ENCODE assay signal across 15 cellular contexts in the genomic region with DNA sequence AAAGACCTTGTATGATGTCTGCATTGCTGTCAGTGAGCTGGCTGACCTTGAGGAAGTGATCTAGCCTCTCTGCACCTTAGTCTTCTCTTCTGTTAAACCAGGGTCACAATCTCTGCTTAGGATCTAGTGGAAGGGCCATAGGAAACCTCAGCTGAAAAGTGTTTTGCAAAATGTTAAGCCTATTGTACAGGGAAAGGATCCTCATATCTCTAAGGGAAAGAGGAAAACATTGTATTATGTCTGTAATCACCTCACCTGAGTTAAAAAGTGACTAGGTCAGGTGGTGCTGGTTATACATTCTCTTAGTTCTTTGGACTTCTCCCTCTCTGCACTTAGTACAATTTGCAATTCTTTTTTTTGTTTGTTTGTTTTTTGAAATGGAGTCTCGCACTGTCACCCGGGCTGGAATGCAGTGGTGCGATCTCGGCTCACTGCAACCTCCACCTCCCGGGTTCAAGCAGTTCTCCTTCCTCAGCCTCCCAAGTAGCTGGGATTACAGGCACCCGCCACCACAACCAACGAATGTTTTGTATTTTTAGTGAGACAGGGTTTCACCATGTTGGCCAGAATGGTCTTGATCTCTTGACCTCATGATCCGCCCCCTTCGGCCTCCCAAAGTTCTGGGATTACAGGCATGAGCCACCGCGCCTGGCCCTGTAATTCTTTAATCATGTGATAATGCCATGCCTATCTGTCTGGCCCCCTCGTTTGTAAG. TPM values are rescaled to one million over a fixed set of nuclear protein-coding genes. Genes with fewer than 3 reads are reported as not detected.
DNase-seq lines count a peak whose midpoint lies in the region; ATAC-seq, FAIRE-seq and TF ChIP-seq lines count a peak whose summit lies in the region.
"Had no signal": no experiment of that assay in that cellular context is flagged by ENCODE, and none has a peak within 500 bp of the region (broad histone marks: within the 10 kb centered on the region; RNA-seq: fewer than 3 reads in every experiment).

No MANE protein-coding gene starts in this region.

- H3K79me2 ChIP-seq in K562 (ENCODE audit: control insufficient read depth, insufficient read depth, low read length): peaks cover 33% of the 10 kb centered on the region

- no peak for TF ChIP-seq CTCF in K562 (IDR thresholded peaks at IDR 0.05 in 2 of 3, conservative IDR thresholded peaks at IDR 0.05 in 1 of 3; ENCODE audit: insufficient read depth in 2 of 3, low read depth in 1 of 3, low read length in 3 of 3)

- no peak for TF ChIP-seq EP300 in K562 (IDR thresholded peaks at IDR 0.05; ENCODE audit: low read length)

- H3K4me3 ChIP-seq in K562: no peak overlapping the region
- no peak overlapping the region for H3K4me3 ChIP-seq in muscle layer of duodenum (ENCODE audit: low read depth in 1 of 2, low read length in 2 of 2)

- intact Hi-C loops in K562 (cut with micrococcal nuclease): loop anchor here (2.0 kb wide), 1 partner anchor 87 kb away; the partner anchor contains the start of gene ZNF747

- H3K9me1 ChIP-seq in K562 (ENCODE audit: control insufficient read depth, insufficient read depth, low read length): no peaks in the 10 kb centered on the region

- DNase-seq in Caki2 (ENCODE audit: low read depth) (peak; percentile 76), K562 (ENCODE audit: extremely low read depth in 1 of 4, low spot score in 3 of 4) (no peak), inferior parietal cortex (ENCODE audit: extremely low spot score) (no peak), RPMI8226 (no peak), GM03348 (ENCODE audit: low spot score) (no peak)
- DNase-seq: activated CD4-positive, alpha-beta T cell treated with anti-CD3 and anti-CD28 coated beads, Interleukin-2, amount 50 U/mL, for 4 hours; activated T-cell treated with anti-CD3 and anti-CD28 coated beads, Interleukin-2, amount 50 U/mL, for 72 hours; central memory CD4-positive, alpha-beta T cell; H7; natural killer cell; NCI-H1694 treated with DMSO at 0.1 percent for 48 hours; T-helper 9 cell had no signal

- no peak overlapping the region for H2AFZ ChIP-seq in K562 (ENCODE audit: low read depth, low read length)

- CTCF ChIA-PET in K562 (lab: Yijun Ruan, JAX; ENCODE audit: low intra/inter-chr PET ratio): no interaction called here

- 0 out of 2 replicates have a peak, but pooled peaks cover 7% of the 10 kb centered on the region for H4K20me1 ChIP-seq in K562 (replicated peaks; ENCODE audit: control insufficient read depth, insufficient read depth, low read length)

- POLR2A ChIA-PET in K562 (lab: Yijun Ruan, JAX): interaction anchor here (0.6 to 1.2 kb wide), 3 partner anchors 13 to 93 kb away, joined by 3 read pairs; no protein-coding TSS in a partner anchor

- H3K36me3 ChIP-seq in K562 (ENCODE audit: control insufficient read depth, insufficient read depth, low read length) (peaks cover 23% of the 10 kb centered on the region), muscle layer of duodenum (ENCODE audit: control insufficient read depth in 1 of 2, insufficient read depth in 2 of 2, low read length in 2 of 2) (peaks cover 0 to 3% of the 10 kb centered on the region in 2 donors)

- no peak for FAIRE-seq in K562 (lab: Jason Lieb, UNC)

- H3K27me3 ChIP-seq in K562 (ENCODE audit: control insufficient read depth in 2 of 2, insufficient read depth in 2 of 2, low read length in 2 of 2) (no peaks in the 10 kb centered on the region), muscle layer of duodenum (ENCODE audit: low read depth, low read length) (no peaks in the 10 kb centered on the region)

- H3K9ac ChIP-seq in K562 (ENCODE audit: insufficient read depth in 1 of 2, low read depth in 2 of 2, low read length in 2 of 2): no peak overlapping the region

- in situ Hi-C loops in Caki2 (cut with HindIII; ENCODE audit: low pct_unique_long_range_greater_than_20kb, low sequenced_read_pairs) (loop anchor here (10.0 kb wide), 1 partner anchor 67 kb away; no protein-coding TSS in a partner anchor), K562 (cut with MboI) (no loop called here)

- TF ChIP-seq POLR2A in K562 (conservative IDR thresholded peaks at IDR 0.05): no peak

- BruUV-seq in K562 (replicated peaks; lab: Mats Ljungman, UMichigan): no TSS peak

- H3K27ac ChIP-seq in K562 (ENCODE audit: extremely low read depth, low read depth, low read length): no peak overlapping the region
- H3K27ac ChIP-seq in muscle layer of duodenum (ENCODE audit: low read length): peak overlapping the region; percentile 67

- no peak for ATAC-seq in K562
- ATAC-seq: activated T-cell treated with anti-CD3 and anti-CD28 coated beads, Interleukin-2, amount 50 U/mL, for 72 hours; natural killer cell had no signal

- H3K9me3 ChIP-seq in K562 (replicated peaks; ENCODE audit: control insufficient read depth, insufficient read depth, low read depth, low read length): no peaks in the 10 kb centered on the region
- no peaks in the 10 kb centered on the region for H3K9me3 ChIP-seq in muscle layer of duodenum (ENCODE audit: control insufficient read depth in 1 of 2, low read length in 2 of 2)

- H3K4me1 ChIP-seq in K562 (replicated peaks in 1 of 2; ENCODE audit: control insufficient read depth in 2 of 2, insufficient read depth in 2 of 2, low read length in 2 of 2) (peaks cover 8 to 16% of the 10 kb centered on the region in 2 experiments; a peak in 4 of 5 replicates), muscle layer of duodenum (ENCODE audit: control insufficient read depth in 1 of 2, insufficient read depth in 2 of 2, low read length in 2 of 2) (peaks cover 9 to 12% of the 10 kb centered on the region in 2 donors)

- no peak for TF ChIP-seq RAD21 in K562 (CRISPR knock-in tag; conservative IDR thresholded peaks at IDR 0.05 in 1 of 2, IDR thresholded peaks at IDR 0.05 in 1 of 2)

- 78% methylated on average over 12 of the region's 12 CpGs for WGBS in K562 (ENCODE audit: insufficient coverage, low coverage, missing lambda C conversion rate)

- no peak overlapping the region for H3K4me2 ChIP-seq in K562 (ENCODE audit: insufficient read depth, low read length)

RNA-seq across cellular contexts. Expression of gene SEPHS2, which starts 2.0 kb away (rescaled TPM):
- 116 and 127 TPM in 2 replicates for total RNA-seq in Caki2 (2014; rRNA removed; shearing (Covaris generic); ENCODE audit: low replicate concordance)
- total RNA-seq in K562 (2011; cell fraction: chromatin; rRNA removed; ENCODE audit: low replicate concordance): 44.2 and 55.5 TPM in 2 replicates
- 47.6 and 48.7 TPM in 2 replicates for total RNA-seq in K562 (2011; cell fraction: nucleolus; rRNA removed)
- total RNA-seq in K562 (2011; cell fraction: nucleoplasm; rRNA removed): 34.2 and 44.9 TPM in 2 replicates
- total RNA-seq in K562 (2014; rRNA removed) (31.6 and 42.6 TPM in 2 replicates), K562 (2014; rRNA removed; fragmentation: Illumina TruSeq; extraction: Trizol) (41.2 and 43.8 TPM in 2 replicates), K562 (2015; rRNA removed; fragmentation: Illumina TruSeq; extraction: Trizol) (38.2 and 43.4 TPM in 2 replicates), K562 (2021) (84.0 and 87.3 TPM in 2 replicates)
- polyA plus RNA-seq in K562 (2011; rRNA removed) (73.4 and 90.6 TPM in 2 replicates), K562 (2014; fragmentation: Illumina TruSeq; extraction: Trizol) (62.3 and 74.6 TPM in 2 replicates), K562 (2014; fragmentation: Nextera tagmentation; extraction: Ambion mirVana) (10 to 100 TPM; 20.9 to 21.3 TPM), K562 (2014; rRNA removed) (80.0 and 80.2 TPM in 2 replicates)
- 53.6 and 54.6 TPM in 2 replicates for polyA plus RNA-seq in K562 (2011; cell fraction: cytosol; rRNA removed)
- 36.6 and 52.6 TPM in 2 replicates for polyA plus RNA-seq in K562 (2011; cell fraction: nucleus; rRNA removed)
- polyA plus RNA-seq in K562 (2012): 67.3 and 95.0 TPM in 2 replicates
- polyA minus RNA-seq in K562 (2011; rRNA and poly(A)+ RNA removed): 79.5 and 83.2 TPM in 2 replicates
- polyA minus RNA-seq in K562 (2011; cell fraction: cytosol; rRNA and poly(A)+ RNA removed): 27.5 and 33.1 TPM in 2 replicates
- 17.8 and 39.5 TPM in 2 replicates for polyA minus RNA-seq in K562 (2011; cell fraction: nucleus; rRNA and poly(A)+ RNA removed)

RNA-seq across cellular contexts. Expression of gene DCTPP1, which starts 17.8 kb away (rescaled TPM):
- 161 and 164 TPM in 2 replicates for total RNA-seq in Caki2 (2014; rRNA removed; shearing (Covaris generic); ENCODE audit: low replicate concordance)
- total RNA-seq in K562 (2011; cell fraction: chromatin; rRNA removed; ENCODE audit: low replicate concordance): 20.4 and 39.9 TPM in 2 replicates
- total RNA-seq in K562 (2011; cell fraction: nucleolus; rRNA removed): 29.6 and 33.7 TPM in 2 replicates
- total RNA-seq in K562 (2011; cell fraction: nucleoplasm; rRNA removed): 26.7 and 33.2 TPM in 2 replicates
- total RNA-seq in K562 (2014; rRNA removed) (74.2 and 79.0 TPM in 2 replicates), K562 (2014; rRNA removed; fragmentation: Illumina TruSeq; extraction: Trizol) (61.2 and 61.3 TPM in 2 replicates), K562 (2015; rRNA removed; fragmentation: Illumina TruSeq; extraction: Trizol) (67.4 and 75.0 TPM in 2 replicates), K562 (2021) (124 and 129 TPM in 2 replicates)
- polyA plus RNA-seq in K562 (2011; rRNA removed) (107 and 120 TPM in 2 replicates), K562 (2014; fragmentation: Illumina TruSeq; extraction: Trizol) (108 and 130 TPM in 2 replicates), K562 (2014; fragmentation: Nextera tagmentation; extraction: Ambion mirVana) (10 to 100 TPM; 45.0 to 80.6 TPM), K562 (2014; rRNA removed) (132 and 138 TPM in 2 replicates)
- polyA plus RNA-seq in K562 (2011; cell fraction: cytosol; rRNA removed): 109 and 151 TPM in 2 replicates
- polyA plus RNA-seq in K562 (2011; cell fraction: nucleus; rRNA removed): 34.2 and 44.6 TPM in 2 replicates
- 56.3 and 118 TPM in 2 replicates for polyA plus RNA-seq in K562 (2012)
- polyA minus RNA-seq in K562 (2011; rRNA and poly(A)+ RNA removed): 31.3 and 36.6 TPM in 2 replicates
- polyA minus RNA-seq in K562 (2011; cell fraction: cytosol; rRNA and poly(A)+ RNA removed): 29.3 and 42.9 TPM in 2 replicates
- 10.1 and 14.4 TPM in 2 replicates for polyA minus RNA-seq in K562 (2011; cell fraction: nucleus; rRNA and poly(A)+ RNA removed)

RNA-seq across cellular contexts. Expression of gene ITGAL, which starts 24.9 kb away (rescaled TPM):
- total RNA-seq in Caki2 (2014; rRNA removed; shearing (Covaris generic); ENCODE audit: low replicate concordance): not detected in 2 replicates
- total RNA-seq in K562 (2011; cell fraction: chromatin; rRNA removed; ENCODE audit: low replicate concordance): 0.23 TPM in 1 of 2 replicates, not detected in the other
- 0.13 and 0.50 TPM in 2 replicates for total RNA-seq in K562 (2011; cell fraction: nucleolus; rRNA removed)
- not detected in 2 replicates for total RNA-seq in K562 (2011; cell fraction: nucleoplasm; rRNA removed)
- 0.61 TPM in 1 of 2 replicates, not detected in the other for total RNA-seq in K562 (2014; rRNA removed)
- total RNA-seq in K562 (2014; rRNA removed; fragmentation: Illumina TruSeq; extraction: Trizol): not detected in 2 replicates
- not detected in 2 replicates for total RNA-seq in K562 (2015; rRNA removed; fragmentation: Illumina TruSeq; extraction: Trizol)
- 0.53 and 0.92 TPM in 2 replicates for total RNA-seq in K562 (2021)
- polyA plus RNA-seq in K562 (2011; rRNA removed): 0.01 and 0.12 TPM in 2 replicates
- 0.13 and 0.15 TPM in 2 replicates for polyA plus RNA-seq in K562 (2011; cell fraction: cytosol; rRNA removed)
- 0.08 and 0.09 TPM in 2 replicates for polyA plus RNA-seq in K562 (2011; cell fraction: nucleus; rRNA removed)
- polyA plus RNA-seq in K562 (2012): 0.14 and 0.22 TPM in 2 replicates
- polyA plus RNA-seq in K562 (2014; fragmentation: Illumina TruSeq; extraction: Trizol): 0.12 TPM in 1 of 2 replicates, not detected in the other
- not detected for polyA plus RNA-seq in K562 (2014; fragmentation: Nextera tagmentation; extraction: Ambion mirVana)
- not detected in 2 replicates for polyA plus RNA-seq in K562 (2014; rRNA removed)
- polyA minus RNA-seq in K562 (2011; rRNA and poly(A)+ RNA removed): 0.21 TPM in 1 of 2 replicates, not detected in the other
- polyA minus RNA-seq in K562 (2011; cell fraction: cytosol; rRNA and poly(A)+ RNA removed): not detected in 2 replicates
- polyA minus RNA-seq in K562 (2011; cell fraction: nucleus; rRNA and poly(A)+ RNA removed): not detected in 2 replicates
- total RNA-seq: HT1080, NCI-H460 had no signal

RNA-seq across cellular contexts. Expression of gene ZNF771, which starts 40.3 kb away (rescaled TPM):
- 13.2 and 35.7 TPM in 2 replicates for total RNA-seq in Caki2 (2014; rRNA removed; shearing (Covaris generic); ENCODE audit: low replicate concordance)
- total RNA-seq in K562 (2011; cell fraction: chromatin; rRNA removed; ENCODE audit: low replicate concordance): 11.2 and 27.3 TPM in 2 replicates
- 18.3 and 18.7 TPM in 2 replicates for total RNA-seq in K562 (2011; cell fraction: nucleolus; rRNA removed)
- 23.9 and 39.2 TPM in 2 replicates for total RNA-seq in K562 (2011; cell fraction: nucleoplasm; rRNA removed)
- total RNA-seq in K562 (2014; rRNA removed): 11.2 and 12.2 TPM in 2 replicates
- 3.2 and 3.6 TPM in 2 replicates for total RNA-seq in K562 (2014; rRNA removed; fragmentation: Illumina TruSeq; extraction: Trizol)
- 3.8 and 4.4 TPM in 2 replicates for total RNA-seq in K562 (2015; rRNA removed; fragmentation: Illumina TruSeq; extraction: Trizol)
- total RNA-seq in K562 (2021): 11.6 and 11.9 TPM in 2 replicates
- 4.3 and 5.1 TPM in 2 replicates for polyA plus RNA-seq in K562 (2011; rRNA removed)
- polyA plus RNA-seq in K562 (2011; cell fraction: cytosol; rRNA removed): 7.5 and 37.3 TPM in 2 replicates
- polyA plus RNA-seq in K562 (2011; cell fraction: nucleus; rRNA removed): 5.7 and 14.8 TPM in 2 replicates
- 6.0 and 7.0 TPM in 2 replicates for polyA plus RNA-seq in K562 (2012)
- 2.9 and 3.2 TPM in 2 replicates for polyA plus RNA-seq in K562 (2014; fragmentation: Illumina TruSeq; extraction: Trizol)
- 1 to 10 TPM; 1.5 to 1.7 TPM for polyA plus RNA-seq in K562 (2014; fragmentation: Nextera tagmentation; extraction: Ambion mirVana)
- polyA plus RNA-seq in K562 (2014; rRNA removed): 8.3 and 12.6 TPM in 2 replicates
- polyA minus RNA-seq in K562 (2011; rRNA and poly(A)+ RNA removed): 3.7 and 5.0 TPM in 2 replicates
- 2.2 and 4.0 TPM in 2 replicates for polyA minus RNA-seq in K562 (2011; cell fraction: cytosol; rRNA and poly(A)+ RNA removed)
- polyA minus RNA-seq in K562 (2011; cell fraction: nucleus; rRNA and poly(A)+ RNA removed): 3.8 and 4.2 TPM in 2 replicates

RNA-seq across cellular contexts. Expression of gene ZNF48, which starts 52.4 kb away (rescaled TPM):
- total RNA-seq in Caki2 (2014; rRNA removed; shearing (Covaris generic); ENCODE audit: low replicate concordance): 34.6 and 35.6 TPM in 2 replicates
- 9.7 and 12.9 TPM in 2 replicates for total RNA-seq in K562 (2011; cell fraction: chromatin; rRNA removed; ENCODE audit: low replicate concordance)
- total RNA-seq in K562 (2011; cell fraction: nucleolus; rRNA removed): 10.7 and 14.3 TPM in 2 replicates
- total RNA-seq in K562 (2011; cell fraction: nucleoplasm; rRNA removed): 6.7 and 7.0 TPM in 2 replicates
- total RNA-seq in K562 (2014; rRNA removed): 8.6 and 10.8 TPM in 2 replicates
- 3.3 and 3.4 TPM in 2 replicates for total RNA-seq in K562 (2014; rRNA removed; fragmentation: Illumina TruSeq; extraction: Trizol)
- 7.4 and 7.7 TPM in 2 replicates for total RNA-seq in K562 (2015; rRNA removed; fragmentation: Illumina TruSeq; extraction: Trizol)
- 9.0 and 11.6 TPM in 2 replicates for total RNA-seq in K562 (2021)
- 3.6 and 4.7 TPM in 2 replicates for polyA plus RNA-seq in K562 (2011; rRNA removed)
- 3.9 and 10.6 TPM in 2 replicates for polyA plus RNA-seq in K562 (2011; cell fraction: cytosol; rRNA removed)
- polyA plus RNA-seq in K562 (2011; cell fraction: nucleus; rRNA removed): 4.6 and 11.2 TPM in 2 replicates
- polyA plus RNA-seq in K562 (2012): 6.1 and 7.6 TPM in 2 replicates
- 4.6 and 8.2 TPM in 2 replicates for polyA plus RNA-seq in K562 (2014; fragmentation: Illumina TruSeq; extraction: Trizol)
- polyA plus RNA-seq in K562 (2014; fragmentation: Nextera tagmentation; extraction: Ambion mirVana): under 1 TPM; 0.38 to 0.46 TPM
- 5.8 and 6.0 TPM in 2 replicates for polyA plus RNA-seq in K562 (2014; rRNA removed)
- 2.8 and 4.5 TPM in 2 replicates for polyA minus RNA-seq in K562 (2011; rRNA and poly(A)+ RNA removed)
- polyA minus RNA-seq in K562 (2011; cell fraction: cytosol; rRNA and poly(A)+ RNA removed): 3.7 and 5.3 TPM in 2 replicates
- polyA minus RNA-seq in K562 (2011; cell fraction: nucleus; rRNA and poly(A)+ RNA removed): 5.9 and 6.3 TPM in 2 replicates
